In the genomic region with DNA sequence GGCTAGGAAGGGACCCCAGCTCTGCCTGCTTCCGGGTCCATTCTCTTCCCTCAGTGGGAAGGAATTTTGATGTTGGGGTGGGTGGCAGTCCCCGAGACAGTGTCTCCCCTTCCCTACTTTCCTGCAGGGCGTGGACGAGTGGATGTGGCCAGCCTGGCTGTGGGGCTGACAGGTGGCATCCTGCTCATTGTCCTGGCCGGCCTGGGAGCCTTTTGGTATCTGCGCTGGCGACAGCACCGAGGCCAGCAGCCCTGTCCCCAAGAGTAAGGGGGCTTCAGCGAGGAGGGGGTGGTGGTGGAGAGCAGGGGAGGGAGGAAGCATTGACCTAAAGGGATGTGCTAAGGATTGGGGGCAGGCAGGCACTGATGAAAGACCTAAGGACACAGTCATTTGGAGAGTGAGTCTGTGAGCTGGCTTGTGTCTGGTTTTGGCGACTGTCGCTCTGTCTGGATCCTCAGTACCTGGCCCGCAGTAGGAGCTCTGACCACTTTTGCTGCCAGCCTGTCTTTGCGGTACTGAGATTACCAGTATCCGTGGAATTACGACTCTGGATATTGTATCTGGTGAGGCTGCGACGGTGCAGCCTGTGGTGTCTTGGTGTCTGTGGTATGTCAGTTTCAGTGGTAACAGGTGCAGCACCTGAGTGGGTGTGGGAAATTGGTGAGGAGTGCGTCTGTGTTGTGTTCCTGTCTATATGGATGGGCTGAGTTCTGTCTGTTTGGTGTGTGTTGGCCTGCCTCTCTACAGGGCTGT, we compare ENCODE assay signal across 12 cellular contexts. TPM values are rescaled to one million over a fixed set of nuclear protein-coding genes. Genes with fewer than 3 reads are reported as not detected.
DNase-seq lines count a peak whose midpoint lies in the region; ATAC-seq and TF ChIP-seq lines count a peak whose summit lies in the region.
"Had no signal": no experiment of that assay in that cellular context is flagged by ENCODE, and none has a peak within 500 bp of the region (broad histone marks: within the 10 kb centered on the region; RNA-seq: fewer than 3 reads in every experiment).

No MANE protein-coding gene starts in this region.

- H3K36me3 Mint-ChIP-seq in natural killer cell (no peaks in the 10 kb centered on the region), naive B cell (peaks cover 0 to 2% of the 10 kb centered on the region in 2 donors)
- H3K36me3 Mint-ChIP-seq in natural killer cell treated with Interleukin-12 subunit alpha and Interleukin-12 subunit beta and Interleukin-15 and Interleukin-18, amount 100 ng/mL, for 72 hours = peaks cover 2% of the 10 kb centered on the region
- H3K36me3 Mint-ChIP-seq in activated CD8-positive, alpha-beta T cell treated with anti-CD3 and anti-CD28 coated beads, Interleukin-2, amount 10 ng/mL, durations not matched to agents 7 days and 5 days (ENCODE audit: low read depth) = peaks cover 8% of the 10 kb centered on the region

- no peak for ATAC-seq in natural killer cell
- ATAC-seq in natural killer cell treated with Interleukin-12 subunit alpha and Interleukin-12 subunit beta and Interleukin-15 and Interleukin-18, amount 100 ng/mL, for 72 hours = no peak
- no peak for ATAC-seq in activated CD8-positive, alpha-beta T cell treated with anti-CD3 and anti-CD28 coated beads, Interleukin-2, amount 10 ng/mL, durations not matched to agents 7 days and 5 days
- no peak for ATAC-seq in naive B cell (ENCODE audit: low read depth in 2 of 2)
- no peak for ATAC-seq in HG02759 (IDR thresholded peaks at IDR 0.05; ENCODE audit: unreplicated experiment)
- ATAC-seq: left lobe of liver had no signal

- H3K4me1 Mint-ChIP-seq in natural killer cell (peaks cover 22 to 27% of the 10 kb centered on the region in 2 donors), naive B cell (peaks cover 18 to 27% (median 27%) of the 10 kb centered on the region in 3 donors)
- H3K4me1 Mint-ChIP-seq in natural killer cell treated with Interleukin-12 subunit alpha and Interleukin-12 subunit beta and Interleukin-15 and Interleukin-18, amount 100 ng/mL, for 72 hours (ENCODE audit: low read depth in 2 of 2) = peaks cover 17 to 25% of the 10 kb centered on the region in 2 donors
- peaks cover 20% of the 10 kb centered on the region for H3K4me1 Mint-ChIP-seq in activated CD8-positive, alpha-beta T cell treated with anti-CD3 and anti-CD28 coated beads, Interleukin-2, amount 10 ng/mL, durations not matched to agents 7 days and 5 days (ENCODE audit: low read depth)

- intact Hi-C loops in natural killer cell (cut with micrococcal nuclease) = no loop called here

- no peak for TF ChIP-seq CTCF in natural killer cell (IDR thresholded peaks at IDR 0.05)

- peak overlapping the region; percentile 26 to 72 for H3K27ac Mint-ChIP-seq in natural killer cell
- peak overlapping the region in 1 of 2 donors; percentile 4 for H3K27ac Mint-ChIP-seq in natural killer cell treated with Interleukin-12 subunit alpha and Interleukin-12 subunit beta and Interleukin-15 and Interleukin-18, amount 100 ng/mL, for 72 hours
- peak overlapping the region; percentile 12 for H3K27ac Mint-ChIP-seq in activated CD8-positive, alpha-beta T cell treated with anti-CD3 and anti-CD28 coated beads, Interleukin-2, amount 10 ng/mL, durations not matched to agents 7 days and 5 days
- H3K27ac Mint-ChIP-seq in naive B cell = peak overlapping the region in 4 of 6 donors; percentile 15 to 21 (median 18)

- H3K27me3 Mint-ChIP-seq in natural killer cell (ENCODE audit: low read depth in 2 of 2) (no peaks in the 10 kb centered on the region), naive B cell (no peaks in the 10 kb centered on the region)
- no peaks in the 10 kb centered on the region for H3K27me3 Mint-ChIP-seq in natural killer cell treated with Interleukin-12 subunit alpha and Interleukin-12 subunit beta and Interleukin-15 and Interleukin-18, amount 100 ng/mL, for 72 hours
- peaks cover 2% of the 10 kb centered on the region for H3K27me3 Mint-ChIP-seq in activated CD8-positive, alpha-beta T cell treated with anti-CD3 and anti-CD28 coated beads, Interleukin-2, amount 10 ng/mL, durations not matched to agents 7 days and 5 days (ENCODE audit: low read depth)

- H3K4me3 Mint-ChIP-seq in natural killer cell (no peak overlapping the region), naive B cell (peak overlapping the region in 3 of 8 donors; percentile 1 to 56 (median 25))
- H3K4me3 Mint-ChIP-seq in natural killer cell treated with Interleukin-12 subunit alpha and Interleukin-12 subunit beta and Interleukin-15 and Interleukin-18, amount 100 ng/mL, for 72 hours = no peak overlapping the region
- no peak overlapping the region for H3K4me3 Mint-ChIP-seq in activated CD8-positive, alpha-beta T cell treated with anti-CD3 and anti-CD28 coated beads, Interleukin-2, amount 10 ng/mL, durations not matched to agents 7 days and 5 days

- CTCF ChIA-PET in activated CD8-positive, alpha-beta T cell treated with anti-CD3 and anti-CD28 coated beads, Interleukin-2, amount 10 ng/mL, durations not matched to agents 7 days and 5 days (lab: Charles Lee) = interaction anchor here (1.6 kb wide), 1 partner anchor 92 kb away, joined by 5 read pairs; no protein-coding TSS in a partner anchor

- H3K9me3 Mint-ChIP-seq in natural killer cell = no peaks in the 10 kb centered on the region
- no peaks in the 10 kb centered on the region for H3K9me3 Mint-ChIP-seq in natural killer cell treated with Interleukin-12 subunit alpha and Interleukin-12 subunit beta and Interleukin-15 and Interleukin-18, amount 100 ng/mL, for 72 hours
- no peaks in the 10 kb centered on the region for H3K9me3 Mint-ChIP-seq in activated CD8-positive, alpha-beta T cell treated with anti-CD3 and anti-CD28 coated beads, Interleukin-2, amount 10 ng/mL, durations not matched to agents 7 days and 5 days (ENCODE audit: insufficient read depth)
- H3K9me3 Mint-ChIP-seq in naive B cell = no peaks in the 10 kb centered on the region

- POLR2A ChIA-PET in activated CD8-positive, alpha-beta T cell treated with anti-CD3 and anti-CD28 coated beads, Interleukin-2, amount 10 ng/mL, durations not matched to agents 7 days and 5 days (lab: Charles Lee) = interaction anchor here (1.1 to 3.5 kb wide), 2 partner anchors 9 to 101 kb away, joined by 4 to 41 read pairs; a partner anchor contains a TSS

- no peak for DNase-seq in natural killer cell
- DNase-seq in natural killer cell treated with Interleukin-12 subunit alpha and Interleukin-12 subunit beta and Interleukin-15 and Interleukin-18, amount 100 ng/mL, for 72 hours (ENCODE audit: low spot score) = no peak
- DNase-seq in activated CD8-positive, alpha-beta T cell treated with anti-CD3 and anti-CD28 coated beads, Interleukin-2, amount 10 ng/mL, durations not matched to agents 7 days and 5 days = peak; percentile 37
- no peak for DNase-seq in naive B cell
- no peak for DNase-seq in NCI-H446 treated with DMSO at 0.1 percent for 48 hours (lab: John Stamatoyannopoulos, UW)
- no peak for DNase-seq in hypothalamus (lab: John Stamatoyannopoulos, UW)
- DNase-seq in EL = no peak
- DNase-seq: NCI-H1436 treated with DMSO at 0.1 percent for 48 hours, NCI-H69 had no signal

RNA-seq across cellular contexts. Expression of a gene that starts 2.4 kb away (rescaled TPM):
- total RNA-seq in natural killer cell = 10 to 100 TPM; 51.1 to 62.1 (median 56.0) TPM
- 10 to 100 TPM; 29.7 to 45.7 TPM for total RNA-seq in natural killer cell treated with Interleukin-12 subunit alpha and Interleukin-12 subunit beta and Interleukin-15 and Interleukin-18, amount 100 ng/mL, for 72 hours
- total RNA-seq in activated CD8-positive, alpha-beta T cell treated with anti-CD3 and anti-CD28 coated beads, Interleukin-2, amount 10 ng/mL, durations not matched to agents 7 days and 5 days = 10 to 100 TPM; 39.4 to 39.9 TPM
- polyA plus RNA-seq in naive B cell (ENCODE audit: low read depth in 6 of 6) = under 1 TPM; 0.09 to 0.77 (median 0.29) TPM

RNA-seq across cellular contexts. Expression of a gene that starts 7.4 kb away (rescaled TPM):
- under 1 TPM in 2 of 3 donors, not detected in 1; 0.39 to 0.56 TPM for total RNA-seq in natural killer cell
- total RNA-seq in natural killer cell treated with Interleukin-12 subunit alpha and Interleukin-12 subunit beta and Interleukin-15 and Interleukin-18, amount 100 ng/mL, for 72 hours = 1 to 10 TPM in 1 of 2 donors, under 1 TPM in 1; 0.81 to 1.5 TPM
- total RNA-seq in activated CD8-positive, alpha-beta T cell treated with anti-CD3 and anti-CD28 coated beads, Interleukin-2, amount 10 ng/mL, durations not matched to agents 7 days and 5 days = 1 to 10 TPM; 1.5 to 1.9 TPM
- polyA plus RNA-seq in naive B cell (ENCODE audit: low read depth in 6 of 6) = under 1 TPM in 5 of 6 donors, not detected in 1; 0.20 to 0.79 (median 0.62) TPM
- total RNA-seq: SJSA1 had no signal

RNA-seq across cellular contexts. Expression of a gene that starts 8.2 kb away (rescaled TPM):
- 10 to 100 TPM; 46.7 to 63.6 (median 59.8) TPM for total RNA-seq in natural killer cell
- total RNA-seq in natural killer cell treated with Interleukin-12 subunit alpha and Interleukin-12 subunit beta and Interleukin-15 and Interleukin-18, amount 100 ng/mL, for 72 hours = 10 to 100 TPM; 70.6 to 75.2 TPM
- 100 to 1,000 TPM; 147 to 159 TPM for total RNA-seq in activated CD8-positive, alpha-beta T cell treated with anti-CD3 and anti-CD28 coated beads, Interleukin-2, amount 10 ng/mL, durations not matched to agents 7 days and 5 days
- 100 to 1,000 TPM in 5 of 6 donors, 10 to 100 TPM in 1; 89.5 to 136 (median 113) TPM for polyA plus RNA-seq in naive B cell (ENCODE audit: low read depth in 6 of 6)

RNA-seq across cellular contexts. Expression of a gene that starts 51.4 kb away (rescaled TPM):
- 1 to 10 TPM; 2.0 to 7.7 (median 5.9) TPM for total RNA-seq in natural killer cell
- 10 to 100 TPM in 1 of 2 donors, 1 to 10 TPM in 1; 4.1 to 10.4 TPM for total RNA-seq in natural killer cell treated with Interleukin-12 subunit alpha and Interleukin-12 subunit beta and Interleukin-15 and Interleukin-18, amount 100 ng/mL, for 72 hours
- 1 to 10 TPM; 8.1 to 8.4 TPM for total RNA-seq in activated CD8-positive, alpha-beta T cell treated with anti-CD3 and anti-CD28 coated beads, Interleukin-2, amount 10 ng/mL, durations not matched to agents 7 days and 5 days
- polyA plus RNA-seq in naive B cell (ENCODE audit: low read depth in 6 of 6) = 10 to 100 TPM; 16.6 to 24.9 (median 19.9) TPM

RNA-seq across cellular contexts. Expression of a gene that starts 53.5 kb away (rescaled TPM):
- 10 to 100 TPM; 38.9 to 46.2 (median 44.9) TPM for total RNA-seq in natural killer cell
- total RNA-seq in natural killer cell treated with Interleukin-12 subunit alpha and Interleukin-12 subunit beta and Interleukin-15 and Interleukin-18, amount 100 ng/mL, for 72 hours = 100 to 1,000 TPM in 1 of 2 donors, 10 to 100 TPM in 1; 75.8 to 106 TPM
- 10 to 100 TPM; 61.0 to 64.1 TPM for total RNA-seq in activated CD8-positive, alpha-beta T cell treated with anti-CD3 and anti-CD28 coated beads, Interleukin-2, amount 10 ng/mL, durations not matched to agents 7 days and 5 days
- polyA plus RNA-seq in naive B cell (ENCODE audit: low read depth in 6 of 6) = 1 to 10 TPM in 3 of 6 donors, under 1 TPM in 2, not detected in 1; 0.84 to 2.9 (median 1.1) TPM
